Comparison of ENCODE assay signal across 8 cellular contexts in genomic region chr19:16626796-16627193, GRCh38. TPM values are rescaled to one million over a fixed set of nuclear protein-coding genes. Genes with fewer than 3 reads are reported as not detected.
DNase-seq lines count a peak whose midpoint lies in the region; ATAC-seq and TF ChIP-seq lines count a peak whose summit lies in the region.

No MANE protein-coding gene starts in this region.

- H3K9ac ChIP-seq in skeletal muscle satellite cell (ENCODE audit: low read depth, low read length): peak overlapping the region; percentile 98

- peak overlapping the region; percentile 67; the same call in 1 of the 2 replicates for H3K27ac ChIP-seq in WERI-Rb-1

- CTCF ChIA-PET in HEK293T (lab: Yijun Ruan, JAX): no interaction called here

- H3K36me3 ChIP-seq in WERI-Rb-1 (peaks cover 53% of the 10 kb centered on the region), skeletal muscle satellite cell (ENCODE audit: insufficient read depth, low read length) (peaks cover 28% of the 10 kb centered on the region)

- H3K27me3 ChIP-seq in WERI-Rb-1 (ENCODE audit: insufficient read depth, low read depth, severe bottlenecking) (no peaks in the 10 kb centered on the region), skeletal muscle satellite cell (ENCODE audit: control insufficient read depth, insufficient read depth, low read length) (no peaks in the 10 kb centered on the region)

- DNase-seq in GM12865 (ENCODE audit: low read depth): no peak
- no peak for DNase-seq in WERI-Rb-1
- no peak for DNase-seq in fibroblast of the aortic adventitia (ENCODE audit: low read depth)
- DNase-seq in HEK293T (ENCODE audit: extremely low spot score): no peak
- no peak for DNase-seq in COR-L47 (lab: John Stamatoyannopoulos, UW)

- H3K4me1 ChIP-seq in skeletal muscle satellite cell (ENCODE audit: control insufficient read depth, insufficient read depth, low read length): peaks cover 17% of the 10 kb centered on the region

- TF ChIP-seq CTCF in GM12865 (IDR thresholded peaks at IDR 0.05; ENCODE audit: insufficient read depth, low read depth, low read length, missing control alignments): no peak
- no peak for TF ChIP-seq CTCF in WERI-Rb-1 (IDR thresholded peaks at IDR 0.05; ENCODE audit: low read depth, low read length)
- no peak for TF ChIP-seq CTCF in fibroblast of the aortic adventitia (IDR thresholded peaks at IDR 0.05; ENCODE audit: insufficient read depth, low read length)

- peak overlapping the region; percentile 83 for H3K4me3 ChIP-seq in GM12865 (ENCODE audit: low read depth, low read length)
- peak overlapping the region; percentile 93 for H3K4me3 ChIP-seq in WERI-Rb-1 (ENCODE audit: low read depth, low read length)
- H3K4me3 ChIP-seq in fibroblast of the aortic adventitia (ENCODE audit: low read depth, low read length): peak overlapping the region; percentile 93
- peak overlapping the region; percentile 96 for H3K4me3 ChIP-seq in skeletal muscle satellite cell (ENCODE audit: low read length)

- H3K9me3 ChIP-seq in WERI-Rb-1 (ENCODE audit: severe bottlenecking) (no peaks in the 10 kb centered on the region), skeletal muscle satellite cell (replicated peaks; ENCODE audit: low read length) (no peaks in the 10 kb centered on the region)

- POLR2A ChIA-PET in HEK293T (lab: Yijun Ruan, JAX): interaction anchor here (0.6 to 3.9 kb wide), 9 partner anchors 8 to 295 kb away, joined by 3 to 20 read pairs (median 3); partner anchors contain the start of genes CHERP, SLC35E1 and SMIM7

- no peak for ATAC-seq in HG03108 (IDR thresholded peaks at IDR 0.05; ENCODE audit: unreplicated experiment)
- ATAC-seq in GM21360 (IDR thresholded peaks at IDR 0.05; ENCODE audit: unreplicated experiment): no peak

- H3K4me2 ChIP-seq in skeletal muscle satellite cell (ENCODE audit: low read length): peak overlapping the region; percentile 84

TF ChIP-seq in HEK293T, 16 proteins besides CTCF, POLR2A, EP300 and RAD21:
- TF ChIP-seq L3MBTL2 (conservative IDR thresholded peaks at IDR 0.05): no peak
- no peak for TF ChIP-seq CTBP1 (IDR thresholded peaks at IDR 0.05; ENCODE audit: borderline replicate concordance)
- no peak for TF ChIP-seq SP1 (IDR thresholded peaks at IDR 0.05)
- no peak for TF ChIP-seq SUZ12 (IDR thresholded peaks at IDR 0.05)
- no peak for TF ChIP-seq BHLHE40 (IDR thresholded peaks at IDR 0.05; ENCODE audit: borderline replicate concordance)
- no peak for TF ChIP-seq ARNT (IDR thresholded peaks at IDR 0.05)
- TF ChIP-seq FOXK2 (IDR thresholded peaks at IDR 0.05): no peak
- no peak for TF ChIP-seq NFRKB (IDR thresholded peaks at IDR 0.05)
- no peak for TF ChIP-seq ELF4 (IDR thresholded peaks at IDR 0.05)
- no peak for TF ChIP-seq LEF1 (IDR thresholded peaks at IDR 0.05; ENCODE audit: borderline replicate concordance)
- TF ChIP-seq TARDBP (IDR thresholded peaks at IDR 0.05): no peak
- TF ChIP-seq HDGF (IDR thresholded peaks at IDR 0.05; ENCODE audit: borderline replicate concordance): no peak

RNA-seq across cellular contexts. Expression of gene MED26, which starts 1.2 kb away (rescaled TPM):
- total RNA-seq in fibroblast of the aortic adventitia (ENCODE audit: low replicate concordance): 4.2 and 7.1 TPM in 2 replicates
- total RNA-seq in skeletal muscle satellite cell (2012; rRNA removed): 5.6 and 7.2 TPM in 2 replicates

RNA-seq across cellular contexts. Expression of gene SMIM7, which starts 33.1 kb away (rescaled TPM):
- total RNA-seq in fibroblast of the aortic adventitia (ENCODE audit: low replicate concordance): 85.2 and 122 TPM in 2 replicates
- total RNA-seq in skeletal muscle satellite cell (2012; rRNA removed): 62.6 and 70.8 TPM in 2 replicates

RNA-seq across cellular contexts. Expression of gene TMEM38A, which starts 34.1 kb away (rescaled TPM):
- total RNA-seq in fibroblast of the aortic adventitia (ENCODE audit: low replicate concordance): 1.4 and 3.3 TPM in 2 replicates
- 1.0 and 1.5 TPM in 2 replicates for total RNA-seq in skeletal muscle satellite cell (2012; rRNA removed)

RNA-seq across cellular contexts. Expression of gene SLC35E1, which starts 54.6 kb away (rescaled TPM):
- total RNA-seq in fibroblast of the aortic adventitia (ENCODE audit: low replicate concordance): 30.4 and 32.0 TPM in 2 replicates
- total RNA-seq in skeletal muscle satellite cell (2012; rRNA removed): 32.2 and 39.3 TPM in 2 replicates
